ENCODE assay signal across 1 cellular context in the genomic region with DNA sequence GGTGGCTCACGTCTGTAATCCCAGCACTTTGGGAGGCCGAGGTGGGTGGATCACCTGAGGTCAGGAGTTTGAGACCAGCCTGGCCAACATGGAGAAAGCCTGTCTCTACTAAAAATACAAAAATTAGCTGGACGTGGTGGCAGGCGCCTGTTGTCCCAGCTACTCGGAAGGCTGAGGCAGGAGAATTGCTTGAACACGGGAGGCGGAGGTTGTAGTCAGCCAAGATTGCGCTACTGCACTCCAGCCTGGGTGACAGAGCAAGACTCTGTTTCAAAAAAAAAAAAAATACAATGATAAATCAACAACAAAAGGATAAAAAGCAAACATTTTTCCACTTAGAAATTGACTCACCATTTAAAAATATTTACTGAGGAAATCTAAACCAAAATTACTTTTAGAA.
A peak's percentile ranks its signal among the peaks of the same experiment; 100 is the strongest.
DNase-seq lines count a peak whose midpoint lies in the region; TF ChIP-seq lines count a peak whose summit lies in the region.
"Not testable (repeated sequence)": the region's sequence is repeated elsewhere in the genome, so short reads cannot be mapped to it uniquely, and the experiment has no call there.

No MANE protein-coding gene starts in this region.

- intact Hi-C loops in thyroid gland (cut with DNase I) = not testable (repeated sequence)

- DNase-seq in thyroid gland = peak; percentile 54 to 55

- 63 to 65% methylated on average over 8 of the region's 8 CpGs for WGBS in thyroid gland, 2 donors

- H3K4me3 ChIP-seq in thyroid gland (replicated peaks in 1 of 3) = not testable (repeated sequence)

- H3K27me3 ChIP-seq in thyroid gland = not testable (repeated sequence)

- H3K27ac ChIP-seq in thyroid gland = peak overlapping the region; percentile 54 to 71 (median 68)

- peaks cover 6 to 22% of the 10 kb centered on the region in 2 donors for H3K4me1 ChIP-seq in thyroid gland

- not testable (repeated sequence) for H3K36me3 ChIP-seq in thyroid gland

- TF ChIP-seq POLR2A in thyroid gland (IDR thresholded peaks at IDR 0.05) = not testable (repeated sequence)

- H3K9me3 ChIP-seq in thyroid gland = not testable (repeated sequence)

- not testable (repeated sequence) for TF ChIP-seq CTCF in thyroid gland (IDR thresholded peaks at IDR 0.05)
